Comparison of ENCODE assay signal across 9 cellular contexts in the genomic region with DNA sequence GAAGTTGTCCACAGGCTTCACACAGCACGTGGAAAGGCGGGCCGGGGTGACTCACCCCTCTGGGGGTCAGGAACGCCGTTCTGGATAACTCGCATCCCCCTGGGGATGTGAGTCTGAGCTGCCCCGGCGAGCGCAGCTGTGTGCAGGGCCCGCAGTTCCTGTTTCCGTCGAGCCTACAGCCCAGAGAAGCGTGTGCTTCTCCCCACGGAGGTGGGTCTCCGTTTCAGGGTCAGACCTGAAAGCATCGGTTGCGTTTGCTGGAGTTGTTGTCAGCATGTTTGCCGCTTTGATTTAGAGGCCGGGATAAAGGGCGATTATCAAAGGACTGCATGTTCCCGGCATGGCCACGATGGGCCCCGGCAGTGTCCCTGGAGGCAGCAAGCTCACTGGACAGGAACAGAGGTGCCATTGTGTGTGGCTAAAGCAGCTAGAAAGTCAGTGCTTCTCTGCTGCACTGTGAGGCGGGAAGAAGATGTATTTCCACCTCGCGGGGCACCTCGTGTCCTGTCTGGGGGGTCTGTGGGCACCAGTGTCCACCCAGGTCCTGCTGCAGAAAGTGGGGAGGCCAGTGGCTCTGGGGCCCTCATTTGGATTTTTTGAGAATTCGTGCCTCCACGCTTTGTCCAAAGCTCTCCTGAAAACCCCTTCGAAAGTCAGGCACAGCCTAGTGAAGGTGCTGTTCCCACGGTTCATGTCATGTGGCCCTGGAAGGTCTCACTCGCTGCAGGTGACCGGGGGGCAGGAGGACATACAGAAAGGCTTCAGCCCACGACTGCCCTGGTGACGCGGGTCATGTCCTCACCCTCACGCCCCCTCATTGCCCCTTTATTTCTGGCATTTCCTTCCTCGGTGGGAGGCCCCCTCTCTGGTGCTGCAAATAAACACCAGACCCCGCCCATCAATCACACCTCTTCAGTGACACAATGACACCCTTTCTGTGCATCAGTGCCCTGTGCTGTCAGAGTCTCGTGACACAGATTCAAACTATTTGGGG. TPM values are rescaled to one million over a fixed set of nuclear protein-coding genes. Genes with fewer than 3 reads are reported as not detected.
DNase-seq lines count a peak whose midpoint lies in the region; ATAC-seq, FAIRE-seq and TF ChIP-seq lines count a peak whose summit lies in the region.
"Had no signal": no experiment of that assay in that cellular context is flagged by ENCODE, and none has a peak within 500 bp of the region (broad histone marks: within the 10 kb centered on the region; RNA-seq: fewer than 3 reads in every experiment).

No MANE protein-coding gene starts in this region.

- TF ChIP-seq RAD21 in K562 (CRISPR knock-in tag; conservative IDR thresholded peaks at IDR 0.05 in 1 of 2, IDR thresholded peaks at IDR 0.05 in 1 of 2) = no peak

- peak overlapping the region in 1 of 2 experiments; percentile 56; a peak in 2 of 4 replicates for H3K9ac ChIP-seq in K562 (ENCODE audit: insufficient read depth in 1 of 2, low read depth in 2 of 2, low read length in 2 of 2)

- H3K9me3 ChIP-seq in BE2C = no peaks in the 10 kb centered on the region
- no peaks in the 10 kb centered on the region for H3K9me3 ChIP-seq in K562 (replicated peaks; ENCODE audit: control insufficient read depth, insufficient read depth, low read depth, low read length)

- no peak for FAIRE-seq in K562 (lab: Jason Lieb, UNC)

- no peaks in the 10 kb centered on the region for H3K79me2 ChIP-seq in K562 (ENCODE audit: control insufficient read depth, insufficient read depth, low read length)

- H4K20me1 ChIP-seq in K562 (replicated peaks; ENCODE audit: control insufficient read depth, insufficient read depth, low read length) = no peaks in the 10 kb centered on the region

- no peak for TF ChIP-seq CTCF in BE2C (IDR thresholded peaks at IDR 0.05; ENCODE audit: low read depth, low read length)
- TF ChIP-seq CTCF in K562 (IDR thresholded peaks at IDR 0.05 in 2 of 3, conservative IDR thresholded peaks at IDR 0.05 in 1 of 3; ENCODE audit: insufficient read depth in 2 of 3, low read depth in 1 of 3, low read length in 3 of 3) = no peak

- WGBS in K562 (ENCODE audit: insufficient coverage, low coverage, missing lambda C conversion rate) = 37% methylated on average over 40 of the region's 40 CpGs

- CTCF ChIA-PET in K562 (lab: Yijun Ruan, JAX; ENCODE audit: low intra/inter-chr PET ratio) = no interaction called here

- H3K4me1 ChIP-seq in BE2C (peaks cover 13% of the 10 kb centered on the region), K562 (replicated peaks in 1 of 2; ENCODE audit: control insufficient read depth in 2 of 2, insufficient read depth in 2 of 2, low read length in 2 of 2) (peaks cover 7 to 9% of the 10 kb centered on the region in 2 experiments)

- no peak for TF ChIP-seq POLR2A in K562 (conservative IDR thresholded peaks at IDR 0.05)

- no peak overlapping the region for H3K27ac ChIP-seq in K562 (ENCODE audit: extremely low read depth, low read depth, low read length)

- H3K36me3 ChIP-seq in BE2C (no peaks in the 10 kb centered on the region), K562 (ENCODE audit: control insufficient read depth, insufficient read depth, low read length) (no peaks in the 10 kb centered on the region)

- peak overlapping the region; percentile 86 for H2AFZ ChIP-seq in K562 (ENCODE audit: low read depth, low read length)

- no TSS peak for BruUV-seq in K562 (replicated peaks; lab: Mats Ljungman, UMichigan)

- peak overlapping the region; percentile 24 for H3K4me2 ChIP-seq in K562 (ENCODE audit: insufficient read depth, low read length)

- H3K27me3 ChIP-seq in BE2C = no peaks in the 10 kb centered on the region
- H3K27me3 ChIP-seq in K562 (ENCODE audit: control insufficient read depth in 2 of 2, insufficient read depth in 2 of 2, low read length in 2 of 2) = no peaks in the 10 kb centered on the region

- DNase-seq in BE2C = peak; percentile 72
- DNase-seq in K562 (ENCODE audit: extremely low read depth in 1 of 4, low spot score in 3 of 4) = no peak
- peak; percentile 76 for DNase-seq in midbrain (lab: John Stamatoyannopoulos, UW)
- no peak for DNase-seq in SIG-M5 treated with dmso at 0.1 percent for 504 hours (lab: John Stamatoyannopoulos, UW; ENCODE audit: unreplicated experiment)
- no peak for DNase-seq in T-helper 2 cell
- DNase-seq in LoVo (ENCODE audit: low spot score) = no peak
- DNase-seq: DND-41 had no signal

- H3K4me3 ChIP-seq in BE2C (ENCODE audit: low read depth, low read length) (peak overlapping the region; percentile 41), K562 (no peak overlapping the region)

- POLR2A ChIA-PET in K562 (lab: Yijun Ruan, JAX) = interaction anchor here (1.2 kb wide), 1 partner anchor 12 kb away, joined by 3 read pairs; no protein-coding TSS in a partner anchor

- in situ Hi-C loops in K562 (cut with MboI) = no loop called here

- intact Hi-C loops in K562 (cut with micrococcal nuclease) = no loop called here

- ATAC-seq in GM19324 (IDR thresholded peaks at IDR 0.05; ENCODE audit: low FRiP score, unreplicated experiment) = peak; percentile 71
- ATAC-seq in HG03175 (IDR thresholded peaks at IDR 0.05; ENCODE audit: unreplicated experiment) = peak; percentile 85
- no peak; the same call in 2 of the 3 replicates for ATAC-seq in K562

- H3K9me1 ChIP-seq in K562 (ENCODE audit: control insufficient read depth, insufficient read depth, low read length) = no peaks in the 10 kb centered on the region

- TF ChIP-seq EP300 in K562 (IDR thresholded peaks at IDR 0.05; ENCODE audit: low read length) = no peak

RNA-seq across cellular contexts. Expression of gene GDI2, which starts 27.4 kb away (rescaled TPM):
- 93.2 TPM for polyA plus RNA-seq in BE2C (2012; ENCODE audit: insufficient read depth, insufficient read length, low read depth)
- 49.2 and 105 TPM in 2 replicates for total RNA-seq in K562 (2011; cell fraction: chromatin; rRNA removed; ENCODE audit: low replicate concordance)
- 46.6 and 50.5 TPM in 2 replicates for total RNA-seq in K562 (2011; cell fraction: nucleolus; rRNA removed)
- 63.9 and 78.0 TPM in 2 replicates for total RNA-seq in K562 (2011; cell fraction: nucleoplasm; rRNA removed)
- total RNA-seq in K562 (2014; rRNA removed) (285 and 296 TPM in 2 replicates), K562 (2014; rRNA removed; fragmentation: Illumina TruSeq; extraction: Trizol) (350 and 391 TPM in 2 replicates), K562 (2015; rRNA removed; fragmentation: Illumina TruSeq; extraction: Trizol) (378 and 397 TPM in 2 replicates), K562 (2021) (266 and 273 TPM in 2 replicates)
- polyA plus RNA-seq in K562 (2011; rRNA removed) (208 and 287 TPM in 2 replicates), K562 (2014; fragmentation: Illumina TruSeq; extraction: Trizol) (308 and 352 TPM in 2 replicates), K562 (2014; fragmentation: Nextera tagmentation; extraction: Ambion mirVana) (100 to 1,000 TPM; 262 to 424 TPM), K562 (2014; rRNA removed) (259 and 274 TPM in 2 replicates)
- polyA plus RNA-seq in K562 (2011; cell fraction: cytosol; rRNA removed) = 151 and 178 TPM in 2 replicates
- polyA plus RNA-seq in K562 (2011; cell fraction: nucleus; rRNA removed) = 45.0 and 75.6 TPM in 2 replicates
- polyA plus RNA-seq in K562 (2012) = 220 and 245 TPM in 2 replicates
- polyA minus RNA-seq in K562 (2011; rRNA and poly(A)+ RNA removed) = 387 and 410 TPM in 2 replicates
- 225 and 294 TPM in 2 replicates for polyA minus RNA-seq in K562 (2011; cell fraction: cytosol; rRNA and poly(A)+ RNA removed)
- 52.6 and 71.9 TPM in 2 replicates for polyA minus RNA-seq in K562 (2011; cell fraction: nucleus; rRNA and poly(A)+ RNA removed)

RNA-seq across cellular contexts. Expression of gene ANKRD16, which starts 49.1 kb away (rescaled TPM):
- polyA plus RNA-seq in BE2C (2012; ENCODE audit: insufficient read depth, insufficient read length, low read depth) = 10.9 TPM
- 39.2 and 65.1 TPM in 2 replicates for total RNA-seq in K562 (2011; cell fraction: chromatin; rRNA removed; ENCODE audit: low replicate concordance)
- total RNA-seq in K562 (2011; cell fraction: nucleolus; rRNA removed) = 44.0 and 45.9 TPM in 2 replicates
- total RNA-seq in K562 (2011; cell fraction: nucleoplasm; rRNA removed) = 34.3 and 35.3 TPM in 2 replicates
- total RNA-seq in K562 (2014; rRNA removed) (14.6 and 17.8 TPM in 2 replicates), K562 (2014; rRNA removed; fragmentation: Illumina TruSeq; extraction: Trizol) (4.1 and 4.2 TPM in 2 replicates), K562 (2015; rRNA removed; fragmentation: Illumina TruSeq; extraction: Trizol) (9.0 and 9.5 TPM in 2 replicates), K562 (2021) (13.9 and 14.2 TPM in 2 replicates)
- polyA plus RNA-seq in K562 (2011; rRNA removed) (16.0 and 21.9 TPM in 2 replicates), K562 (2014; fragmentation: Illumina TruSeq; extraction: Trizol) (8.6 and 8.9 TPM in 2 replicates), K562 (2014; fragmentation: Nextera tagmentation; extraction: Ambion mirVana) (1 to 10 TPM; 1.5 to 2.2 TPM), K562 (2014; rRNA removed) (10.4 and 11.6 TPM in 2 replicates)
- 19.2 and 19.7 TPM in 2 replicates for polyA plus RNA-seq in K562 (2011; cell fraction: cytosol; rRNA removed)
- polyA plus RNA-seq in K562 (2011; cell fraction: nucleus; rRNA removed) = 62.2 and 65.6 TPM in 2 replicates
- polyA plus RNA-seq in K562 (2012) = 9.1 and 10.1 TPM in 2 replicates
- 13.3 and 18.5 TPM in 2 replicates for polyA minus RNA-seq in K562 (2011; rRNA and poly(A)+ RNA removed)
- polyA minus RNA-seq in K562 (2011; cell fraction: cytosol; rRNA and poly(A)+ RNA removed) = 6.7 and 11.4 TPM in 2 replicates
- 19.4 and 22.5 TPM in 2 replicates for polyA minus RNA-seq in K562 (2011; cell fraction: nucleus; rRNA and poly(A)+ RNA removed)

RNA-seq across cellular contexts. Expression of gene FBH1, which starts 49.4 kb away (rescaled TPM):
- 114 TPM for polyA plus RNA-seq in BE2C (2012; ENCODE audit: insufficient read depth, insufficient read length, low read depth)
- 410 and 519 TPM in 2 replicates for total RNA-seq in K562 (2011; cell fraction: chromatin; rRNA removed; ENCODE audit: low replicate concordance)
- 208 and 256 TPM in 2 replicates for total RNA-seq in K562 (2011; cell fraction: nucleolus; rRNA removed)
- 298 and 374 TPM in 2 replicates for total RNA-seq in K562 (2011; cell fraction: nucleoplasm; rRNA removed)
- total RNA-seq in K562 (2014; rRNA removed) = 80.6 and 87.9 TPM in 2 replicates
- total RNA-seq in K562 (2014; rRNA removed; fragmentation: Illumina TruSeq; extraction: Trizol) = 77.7 and 77.8 TPM in 2 replicates
- total RNA-seq in K562 (2015; rRNA removed; fragmentation: Illumina TruSeq; extraction: Trizol) = 107 and 108 TPM in 2 replicates
- total RNA-seq in K562 (2021) = 93.5 and 95.1 TPM in 2 replicates
- polyA plus RNA-seq in K562 (2011; rRNA removed) = 85.6 and 89.2 TPM in 2 replicates
- 69.8 and 73.7 TPM in 2 replicates for polyA plus RNA-seq in K562 (2011; cell fraction: cytosol; rRNA removed)
- polyA plus RNA-seq in K562 (2011; cell fraction: nucleus; rRNA removed) = 239 and 245 TPM in 2 replicates
- polyA plus RNA-seq in K562 (2012) = 54.6 and 57.0 TPM in 2 replicates
- 66.3 and 70.1 TPM in 2 replicates for polyA plus RNA-seq in K562 (2014; fragmentation: Illumina TruSeq; extraction: Trizol)
- polyA plus RNA-seq in K562 (2014; fragmentation: Nextera tagmentation; extraction: Ambion mirVana) = 10 to 100 TPM; 13.4 to 23.4 TPM
- polyA plus RNA-seq in K562 (2014; rRNA removed) = 69.7 and 73.1 TPM in 2 replicates
- 138 and 191 TPM in 2 replicates for polyA minus RNA-seq in K562 (2011; rRNA and poly(A)+ RNA removed)
- 70.7 and 86.7 TPM in 2 replicates for polyA minus RNA-seq in K562 (2011; cell fraction: cytosol; rRNA and poly(A)+ RNA removed)
- 79.0 and 120 TPM in 2 replicates for polyA minus RNA-seq in K562 (2011; cell fraction: nucleus; rRNA and poly(A)+ RNA removed)

Comparison
In these comparisons a context has a peak if more than half of its experiments do, and no peak if none do; other contexts are left out.
1. DNase-seq: peak in BE2C (single experiment) and midbrain (single experiment); none in K562 (0 of 4), SIG-M5 treated with dmso at 0.1 percent for 504 hours (single experiment), T-helper 2 cell (0 of 5) and LoVo (single experiment).